Comparison of ENCODE assay signal across 9 cellular contexts in the genomic region with DNA sequence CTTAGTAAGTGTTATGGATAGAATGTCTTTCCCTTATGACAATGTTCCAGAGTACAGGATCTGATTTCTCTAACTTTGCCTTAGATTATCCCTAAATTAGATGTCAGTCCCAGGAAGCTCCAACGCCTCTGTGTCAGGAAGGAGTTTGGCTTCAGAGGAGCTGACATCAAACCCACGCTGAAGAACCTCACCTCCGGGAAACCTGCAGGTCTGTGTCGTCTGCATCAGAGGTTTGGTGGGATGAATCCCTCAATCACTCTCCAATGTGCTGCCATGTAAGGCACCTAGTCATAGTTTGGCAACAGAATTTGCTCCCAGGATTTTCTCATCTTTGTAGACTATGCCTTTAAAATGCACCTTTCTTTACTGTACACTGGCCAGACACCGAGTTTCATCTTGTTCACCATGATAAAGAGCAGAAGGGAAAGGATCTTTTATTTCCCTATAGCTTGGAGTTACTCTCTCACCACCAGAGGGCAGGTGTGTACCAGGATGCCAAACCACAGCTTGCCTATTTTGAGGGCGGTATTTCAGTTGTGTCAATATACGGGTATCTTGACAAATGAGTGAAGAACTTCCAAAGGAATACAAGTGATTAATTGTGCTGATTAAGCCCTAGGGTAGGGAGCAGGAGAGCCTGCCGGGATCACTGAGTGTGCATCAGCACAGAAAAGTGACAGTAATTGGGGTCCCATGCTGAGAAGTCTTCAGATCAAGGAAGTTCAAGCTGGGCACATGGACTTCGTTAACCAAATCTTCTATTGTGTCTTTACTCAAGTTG. TPM values are rescaled to one million over a fixed set of nuclear protein-coding genes. Genes with fewer than 3 reads are reported as not detected.
DNase-seq lines count a peak whose midpoint lies in the region; ATAC-seq and TF ChIP-seq lines count a peak whose summit lies in the region.
"Had no signal": no experiment of that assay in that cellular context is flagged by ENCODE, and none has a peak within 500 bp of the region (broad histone marks: within the 10 kb centered on the region; RNA-seq: fewer than 3 reads in every experiment).

No MANE protein-coding gene starts in this region.

- H3K23ac ChIP-seq in trophoblast cell (ENCODE audit: low read length) = no peak overlapping the region

- WGBS in trophoblast cell (ENCODE audit: extremely low coverage, insufficient coverage, insufficient read length) = no CpG with 5 or more reads among the region's 9 CpGs

- no peak overlapping the region for H3K4me2 ChIP-seq in trophoblast cell (ENCODE audit: low read length)

- H3K79me2 ChIP-seq in trophoblast cell (ENCODE audit: control insufficient read depth, insufficient read depth, low read length, poor library complexity) = no peaks in the 10 kb centered on the region

- H3K4me3 Mint-ChIP-seq in CD4-positive, alpha-beta memory T cell = peak overlapping the region in 1 of 8 donors; percentile 6
- H3K4me3 Mint-ChIP-seq: activated naive CD8-positive, alpha-beta T cell had no signal

- H3K9me3 Mint-ChIP-seq in CD4-positive, alpha-beta memory T cell = peaks cover 0 to 2% (median 0%) of the 10 kb centered on the region in 8 donors

- H3K9me3 ChIP-seq in CD4-positive, alpha-beta memory T cell (ENCODE audit: control insufficient read depth in 1 of 2, low read length in 2 of 2) = no peaks in the 10 kb centered on the region
- no peaks in the 10 kb centered on the region for H3K9me3 ChIP-seq in trophoblast cell (ENCODE audit: insufficient read depth, low read depth, low read length)

- no peak overlapping the region for H2BK5ac ChIP-seq in trophoblast cell (ENCODE audit: low read depth, low read length, poor library complexity)

- H4K12ac ChIP-seq in trophoblast cell (ENCODE audit: low read depth, low read length) = no peak overlapping the region

- no peak overlapping the region for H3K27ac ChIP-seq in CD4-positive, alpha-beta memory T cell (ENCODE audit: low read depth, low read length)
- H3K27ac ChIP-seq in trophoblast cell (ENCODE audit: low read depth, low read length) = no peak overlapping the region

- ATAC-seq in GM18870 (IDR thresholded peaks at IDR 0.05; ENCODE audit: unreplicated experiment) (peak; percentile 63), HG03139 (IDR thresholded peaks at IDR 0.05; ENCODE audit: unreplicated experiment) (peak; percentile 56)

- H2AK5ac ChIP-seq in trophoblast cell (ENCODE audit: low read length) = no peak overlapping the region

- DNase-seq in CD4-positive, alpha-beta memory T cell = peak; percentile 40 to 45 (median 41)
- DNase-seq in NOMO-1 treated with DMSO at 0.1 percent for 48 hours (lab: John Stamatoyannopoulos, UW; ENCODE audit: unreplicated experiment) (peak; percentile 51), foreskin fibroblast (peak; percentile 20 to 75), trophoblast cell (peak; percentile 43 to 81), NCI-H1092 treated with DMSO at 0.1 percent for 48 hours (lab: John Stamatoyannopoulos, UW) (no peak)
- peak; percentile 54 to 58 for DNase-seq in activated T-cell treated with anti-CD3 and anti-CD28 coated beads, Interleukin-2, amount 50 U/mL, for 48 hours

- H3K4me3 ChIP-seq in CD4-positive, alpha-beta memory T cell (ENCODE audit: low read length in 2 of 2) = no peak overlapping the region
- H3K4me3 ChIP-seq in foreskin fibroblast (ENCODE audit: low read depth in 1 of 2, low read length in 2 of 2) (no peak overlapping the region), trophoblast cell (ENCODE audit: low read depth, low read length) (no peak overlapping the region)

- H3K79me1 ChIP-seq in trophoblast cell (ENCODE audit: low read length) = no peaks in the 10 kb centered on the region

- H4K8ac ChIP-seq in trophoblast cell (ENCODE audit: low read depth, low read length) = no peak overlapping the region

- no peak overlapping the region for H3K9ac ChIP-seq in trophoblast cell (ENCODE audit: low read length)

- no peaks in the 10 kb centered on the region for H3K27me3 ChIP-seq in CD4-positive, alpha-beta memory T cell (ENCODE audit: insufficient read depth, low read length)
- no peaks in the 10 kb centered on the region for H3K27me3 ChIP-seq in trophoblast cell (ENCODE audit: insufficient read depth, low read length)

- no peak overlapping the region for H3K27ac Mint-ChIP-seq in CD4-positive, alpha-beta memory T cell
- H3K27ac Mint-ChIP-seq: activated naive CD8-positive, alpha-beta T cell had no signal

- intact Hi-C loops in CD4-positive, alpha-beta memory T cell (cut with micrococcal nuclease) = loop anchor here (1.0 kb wide), 1 partner anchor 81 kb away; no protein-coding TSS in a partner anchor

- no peak overlapping the region for H3K14ac ChIP-seq in trophoblast cell (ENCODE audit: low read length)

- POLR2A ChIA-PET in CD4-positive, alpha-beta memory T cell (lab: Charles Lee; ENCODE audit: partially characterized antibody) = no interaction called here

- H3K18ac ChIP-seq in trophoblast cell (ENCODE audit: low read length) = no peak overlapping the region

- H3K4me1 Mint-ChIP-seq in CD4-positive, alpha-beta memory T cell = peaks cover 0 to 2% (median 0%) of the 10 kb centered on the region in 4 donors

- no peaks in the 10 kb centered on the region for H3K36me3 Mint-ChIP-seq in CD4-positive, alpha-beta memory T cell
- H3K36me3 Mint-ChIP-seq: activated naive CD8-positive, alpha-beta T cell had no signal

- H2BK12ac ChIP-seq in trophoblast cell (ENCODE audit: low read length) = no peak overlapping the region

- peaks cover 4% of the 10 kb centered on the region for H3K4me1 ChIP-seq in CD4-positive, alpha-beta memory T cell (ENCODE audit: insufficient read depth, low read length)
- no peaks in the 10 kb centered on the region for H3K4me1 ChIP-seq in trophoblast cell (ENCODE audit: control insufficient read depth in 1 of 2, insufficient read depth in 2 of 2, low read length in 2 of 2)

- no peak overlapping the region for H3K4ac ChIP-seq in trophoblast cell (ENCODE audit: low read depth, low read length)

- TF ChIP-seq CTCF in foreskin fibroblast (IDR thresholded peaks at IDR 0.05; ENCODE audit: low read depth, low read length) = peak; percentile 85

- peaks cover 0 to 2% of the 10 kb centered on the region in 2 donors for H3K27me3 Mint-ChIP-seq in CD4-positive, alpha-beta memory T cell
- H3K27me3 Mint-ChIP-seq: activated naive CD8-positive, alpha-beta T cell had no signal

- no peak overlapping the region for H2AFZ ChIP-seq in trophoblast cell (ENCODE audit: insufficient read depth, low read length, poor library complexity)

- H2BK120ac ChIP-seq in trophoblast cell (ENCODE audit: insufficient read depth, low read length, poor library complexity) = no peak overlapping the region

- no peaks in the 10 kb centered on the region for H3K36me3 ChIP-seq in CD4-positive, alpha-beta memory T cell (ENCODE audit: insufficient read depth, low read length)
- H3K36me3 ChIP-seq in trophoblast cell (ENCODE audit: control insufficient read depth in 1 of 2, insufficient read depth in 2 of 2, low read length in 2 of 2) = no peaks in the 10 kb centered on the region

- CTCF ChIA-PET in CD4-positive, alpha-beta memory T cell (lab: Charles Lee; ENCODE audit: partially characterized antibody) = interaction anchor here (0.7 to 3.3 kb wide), 28 partner anchors 8 to 1559 kb away, joined by 3 to 20 read pairs (median 4); no protein-coding TSS in a partner anchor

- H4K91ac ChIP-seq in trophoblast cell (ENCODE audit: low read depth, low read length) = no peak overlapping the region

RNA-seq across cellular contexts. Expression of gene MINAR2, which starts 23.4 kb away (rescaled TPM):
- not detected for total RNA-seq in CD4-positive, alpha-beta memory T cell
- polyA plus RNA-seq in CD4-positive, alpha-beta memory T cell = not detected
- polyA plus RNA-seq in trophoblast cell (2013) = 0.03 TPM in 1 of 2 replicates, not detected in the other
